Comparison of ENCODE assay signal across 25 cellular contexts in genomic region chr6:9704989-9705388, GRCh38.
DNase-seq lines count a peak whose midpoint lies in the region; ATAC-seq, FAIRE-seq and TF ChIP-seq lines count a peak whose summit lies in the region.
"Had no signal": no experiment of that assay in that cellular context is flagged by ENCODE, and none has a peak within 500 bp of the region (broad histone marks: within the 10 kb centered on the region; RNA-seq: fewer than 3 reads in every experiment).

No MANE protein-coding gene starts in this region.

- H3K27ac ChIP-seq in A549: peak overlapping the region; percentile 49 to 76
- no peak overlapping the region for H3K27ac ChIP-seq in liver (ENCODE audit: low read depth in 1 of 2, low read length in 2 of 2)
- H3K27ac ChIP-seq: HL-60, SJSA1 had no signal

- CTCF ChIA-PET in A549 (lab: Yijun Ruan, JAX): no interaction called here
- CTCF ChIA-PET in GM10248 (lab: Yijun Ruan, JAX): interaction anchor here (1.0 to 2.1 kb wide), 4 partner anchors 10 to 45 kb away, joined by 3 to 6 read pairs (median 4); no protein-coding TSS in a partner anchor

- no peaks in the 10 kb centered on the region for H3K4me1 Mint-ChIP-seq in chondrocyte (ENCODE audit: low read depth)
- H3K4me1 Mint-ChIP-seq: CD4-positive, CD25-positive, alpha-beta regulatory T cell had no signal

- H3K4me3 Mint-ChIP-seq in chondrocyte (ENCODE audit: unreplicated experiment): no peak overlapping the region
- H3K4me3 Mint-ChIP-seq: CD4-positive, CD25-positive, alpha-beta regulatory T cell; IgD-negative memory B cell had no signal

- 5% methylated on average over 2 of the region's 2 CpGs for WGBS in A549 (ENCODE audit: missing lambda C conversion rate)
- whole genome bisulfite sequencing in liver: 28% methylated on average over 2 of the region's 2 CpGs

- H3K27me3 Mint-ChIP-seq in chondrocyte (ENCODE audit: low read depth): no peaks in the 10 kb centered on the region
- H3K27me3 Mint-ChIP-seq: IgD-negative memory B cell had no signal

- H3K9ac ChIP-seq in liver (ENCODE audit: low read depth in 1 of 2, low read length in 2 of 2): no peak overlapping the region

- H3K9me3 ChIP-seq in A549: no peaks in the 10 kb centered on the region
- no peaks in the 10 kb centered on the region for H3K9me3 ChIP-seq in liver (ENCODE audit: control insufficient read depth in 4 of 4, low read length in 3 of 4)
- H3K9me3 ChIP-seq: BE2C, SJSA1 had no signal

- DNase-seq in A549 (ENCODE audit: low read depth in 1 of 2, low spot score in 1 of 2): peak; percentile 10 to 64
- peak; percentile 3 for DNase-seq in HK-2 (ENCODE audit: unreplicated experiment)
- DNase-seq in epithelial cell of proximal tubule (ENCODE audit: low read depth): peak; percentile 47
- no peak for DNase-seq in GM20000 (ENCODE audit: low spot score)
- no peak for DNase-seq in GM10248 (ENCODE audit: extremely low spot score)
- no peak for DNase-seq in chondrocyte (ENCODE audit: low spot score)
- DNase-seq: BE2C; CD4-positive, CD25-positive, alpha-beta regulatory T cell; DMS 273 treated with DMSO at 0.1 percent for 48 hours; GDM1; MV-4-11; NCI-H1105 treated with DMSO at 0.1 percent for 48 hours; NCI-H1694; NCI-H2081; NCI-H2171; NCI-H524 treated with DMSO at 0.1 percent for 48 hours; NCI-H82 had no signal

- TF ChIP-seq POLR2A in A549 (IDR thresholded peaks at IDR 0.05; ENCODE audit: low read length): no peak

- H3K4me1 ChIP-seq in A549 (peaks cover 20% of the 10 kb centered on the region), liver (ENCODE audit: control insufficient read depth in 4 of 4, insufficient read depth in 4 of 4, low read length in 3 of 4) (peaks cover 0 to 10% (median 6%) of the 10 kb centered on the region in 4 donors)
- H3K4me1 ChIP-seq: BE2C, SJSA1 had no signal

- no peak for TF ChIP-seq RAD21 in A549 (conservative IDR thresholded peaks at IDR 0.05 in 1 of 2, IDR thresholded peaks at IDR 0.05 in 1 of 2)
- peak; percentile 47 to 64 for TF ChIP-seq RAD21 in liver (IDR thresholded peaks at IDR 0.05)

- no peaks in the 10 kb centered on the region for H3K36me3 Mint-ChIP-seq in chondrocyte (ENCODE audit: low read depth)
- H3K36me3 Mint-ChIP-seq: CD4-positive, CD25-positive, alpha-beta regulatory T cell; IgD-negative memory B cell had no signal

- no peak for TF ChIP-seq CTCF in A549 (IDR thresholded peaks at IDR 0.05)
- TF ChIP-seq CTCF in epithelial cell of proximal tubule (conservative IDR thresholded peaks at IDR 0.05; ENCODE audit: low read depth, low read length): no peak
- no peak for TF ChIP-seq CTCF in liver (IDR thresholded peaks at IDR 0.05; ENCODE audit: low read depth, low read length, missing input control)
- TF ChIP-seq CTCF in GM20000 (IDR thresholded peaks at IDR 0.05; ENCODE audit: extremely low read depth, missing control alignments): no peak
- no peak for TF ChIP-seq CTCF in GM10248 (IDR thresholded peaks at IDR 0.05; ENCODE audit: control extremely low read depth, extremely low read depth, low read depth, missing control alignments)
- no peak for TF ChIP-seq CTCF in chondrocyte (IDR thresholded peaks at IDR 0.05)

- no peaks in the 10 kb centered on the region for H3K9me3 Mint-ChIP-seq in chondrocyte (ENCODE audit: low read depth)

- H3K27ac Mint-ChIP-seq in chondrocyte (ENCODE audit: unreplicated experiment): no peak overlapping the region
- H3K27ac Mint-ChIP-seq: CD4-positive, CD25-positive, alpha-beta regulatory T cell; IgD-negative memory B cell had no signal

- TF ChIP-seq EP300 in A549 (IDR thresholded peaks at IDR 0.05): peak in 1 of 2 experiments; percentile 17; a peak in 1 of 5 replicates

- H3K4me3 ChIP-seq in A549: no peak overlapping the region
- no peak overlapping the region for H3K4me3 ChIP-seq in epithelial cell of proximal tubule (ENCODE audit: low read depth, low read length)
- no peak overlapping the region for H3K4me3 ChIP-seq in liver (ENCODE audit: low read depth in 1 of 3, low read length in 3 of 3)
- H3K4me3 ChIP-seq: SJSA1 had no signal

- peak; percentile 72 to 80 for ATAC-seq in A549
- ATAC-seq in HG02970 (IDR thresholded peaks at IDR 0.05; ENCODE audit: low FRiP score, unreplicated experiment): no peak
- ATAC-seq: Right ventricle myocardium inferior had no signal

- POLR2A ChIA-PET in A549 (lab: Yijun Ruan, JAX) (no interaction called here), GM10248 (lab: Yijun Ruan, JAX) (no interaction called here)

- FAIRE-seq in A549 (lab: Jason Lieb, UNC): no peak
- FAIRE-seq: A204.1, GM19239 had no signal

- H3K36me3 ChIP-seq in liver (ENCODE audit: control insufficient read depth in 4 of 4, insufficient read depth in 3 of 4, low read depth in 1 of 4, low read length in 3 of 4): no peaks in the 10 kb centered on the region
- H3K36me3 ChIP-seq: BE2C, SJSA1 had no signal

- peak overlapping the region; percentile 62 for H3K4me2 ChIP-seq in A549

- no peaks in the 10 kb centered on the region for H3K27me3 ChIP-seq in liver (ENCODE audit: control insufficient read depth in 4 of 4, insufficient read depth in 4 of 4, low read length in 3 of 4)
- H3K27me3 ChIP-seq: BE2C, SJSA1 had no signal

TF ChIP-seq in A549, 52 proteins besides CTCF, POLR2A, EP300 and RAD21 (continues in another document):
- TF ChIP-seq NR3C1 (IDR thresholded peaks at IDR 0.05) (no peak), SMC3 (IDR thresholded peaks at IDR 0.05) (0 out of 3 replicates have a peak, but pooled peaks have one; percentile 13), EHF (CRISPR knock-in tag; IDR thresholded peaks at IDR 0.05) (no peak), JUN (IDR thresholded peaks at IDR 0.05) (0 out of 5 replicates have a peak, but pooled peaks of 1 of the 2 experiments have one; percentile 28), FOSB (CRISPR knock-in tag; IDR thresholded peaks at IDR 0.05) (no peak), ZFP36 (IDR thresholded peaks at IDR 0.05; ENCODE audit: borderline replicate concordance, partially characterized antibody) (no peak), CHD4 (IDR thresholded peaks at IDR 0.05; ENCODE audit: borderline replicate concordance) (no peak), MAZ (IDR thresholded peaks at IDR 0.05; ENCODE audit: borderline replicate concordance, low read depth, low read length) (no peak), HOXB13 (CRISPR knock-in tag; IDR thresholded peaks at IDR 0.05; ENCODE audit: low read depth) (no peak), HOXA7 (CRISPR knock-in tag; IDR thresholded peaks at IDR 0.05) (no peak), HMGXB4 (CRISPR knock-in tag; IDR thresholded peaks at IDR 0.05; ENCODE audit: borderline replicate concordance) (no peak), NPAS2 (CRISPR knock-in tag; IDR thresholded peaks at IDR 0.05; ENCODE audit: borderline replicate concordance) (no peak), JUNB (IDR thresholded peaks at IDR 0.05) (peak; percentile 51; the same call in 1 of the 2 replicates), GATA3 (IDR thresholded peaks at IDR 0.05; ENCODE audit: borderline replicate concordance) (peak; percentile 50; the same call in 1 of the 2 replicates), PHF8 (IDR thresholded peaks at IDR 0.05; ENCODE audit: borderline replicate concordance, low read depth) (no peak)

TF ChIP-seq in liver, 16 proteins besides CTCF, POLR2A, EP300 and RAD21 (continues in another document):
- peak; percentile 83 for TF ChIP-seq FOXA2 (IDR thresholded peaks at IDR 0.05)
- TF ChIP-seq GABPA (IDR thresholded peaks at IDR 0.05 in 1 of 2, conservative IDR thresholded peaks at IDR 0.05 in 1 of 2): peak in 1 of 2 donors; percentile 40
- TF ChIP-seq HNF4G (IDR thresholded peaks at IDR 0.05): no peak
- peak in 1 of 2 donors; percentile 80 for TF ChIP-seq EGR1 (IDR thresholded peaks at IDR 0.05; ENCODE audit: low read depth in 2 of 2)
- TF ChIP-seq REST (IDR thresholded peaks at IDR 0.05): peak; percentile 61
- TF ChIP-seq TAF1 (conservative IDR thresholded peaks at IDR 0.05): no peak
- no peak for TF ChIP-seq NR2F2 (IDR thresholded peaks at IDR 0.05)
- no peak for TF ChIP-seq MAX (IDR thresholded peaks at IDR 0.05)
- TF ChIP-seq RXRA (IDR thresholded peaks at IDR 0.05): peak in 1 of 2 donors; percentile 80
- peak; percentile 77 to 96 for TF ChIP-seq JUND (IDR thresholded peaks at IDR 0.05)
- TF ChIP-seq HNF4A (conservative IDR thresholded peaks at IDR 0.05): peak; percentile 78 to 86
- peak; percentile 87 for TF ChIP-seq SP1 (IDR thresholded peaks at IDR 0.05)
- TF ChIP-seq FOXA1 (IDR thresholded peaks at IDR 0.05): peak; percentile 83
- TF ChIP-seq ATF3 (IDR thresholded peaks at IDR 0.05): no peak
- peak; percentile 80 for TF ChIP-seq YY1 (IDR thresholded peaks at IDR 0.05)

Comparison
In these comparisons a context has a peak if more than half of its experiments do, and no peak if none do; other contexts are left out.
1. DNase-seq: peak in A549 (2 of 2), HK-2 (single experiment) and epithelial cell of proximal tubule (single experiment); none in GM20000 (single experiment), GM10248 (single experiment) and chondrocyte (single experiment).
2. H3K27ac ChIP-seq: peak in A549 (2 of 2); none in liver (0 of 2).